1 cellular context compared by ENCODE assay signal in genomic region chr21:37372127-37372731, GRCh38.
TF ChIP-seq lines count a peak whose summit lies in the region.

No MANE protein-coding gene starts in this region.

TF ChIP-seq in GM12878, 131 proteins besides CTCF, POLR2A, EP300 and RAD21 (continued from another document):
- no peak for TF ChIP-seq IRF4 (IDR thresholded peaks at IDR 0.05; ENCODE audit: low read depth, low read length)
- no peak for TF ChIP-seq MEF2A (IDR thresholded peaks at IDR 0.05; ENCODE audit: insufficient read depth, low read depth, low read length)
- no peak for TF ChIP-seq JUNB (IDR thresholded peaks at IDR 0.05)
- no peak for TF ChIP-seq CHD1 (IDR thresholded peaks at IDR 0.05; ENCODE audit: low read depth, low read length)
- no peak for TF ChIP-seq SUPT20H (IDR thresholded peaks at IDR 0.05; ENCODE audit: borderline replicate concordance, control insufficient read depth, low read depth, low read length)
